In genomic region chr2:127305985-127306585, GRCh38 we compare ENCODE assay signal across 16 cellular contexts. TPM values are rescaled to one million over a fixed set of nuclear protein-coding genes. Genes with fewer than 3 reads are reported as not detected.
DNase-seq lines count a peak whose midpoint lies in the region; ATAC-seq and TF ChIP-seq lines count a peak whose summit lies in the region.
"Had no signal": no experiment of that assay in that cellular context is flagged by ENCODE, and none has a peak within 500 bp of the region (broad histone marks: within the 10 kb centered on the region; RNA-seq: fewer than 3 reads in every experiment).

No MANE protein-coding gene starts in this region.

- no peaks in the 10 kb centered on the region for H3K27me3 ChIP-seq in GM23248 (replicated peaks; ENCODE audit: insufficient read depth)
- H3K27me3 ChIP-seq in PC-9 (ENCODE audit: insufficient read depth, low read depth): no peaks in the 10 kb centered on the region
- H3K27me3 ChIP-seq: ovary, SJSA1 had no signal

- H3K36me3 ChIP-seq in GM23248 (ENCODE audit: low read depth) (peaks cover 16% of the 10 kb centered on the region), PC-9 (ENCODE audit: low read depth) (peaks cover 8% of the 10 kb centered on the region), mucosa of descending colon (ENCODE audit: low read depth) (peaks cover 8% of the 10 kb centered on the region)
- H3K36me3 ChIP-seq: ovary had no signal

- no peaks in the 10 kb centered on the region for H3K9me3 Mint-ChIP-seq in endothelial cell (ENCODE audit: unreplicated experiment)
- H3K9me3 Mint-ChIP-seq: activated naive CD4-positive, alpha-beta T cell treated with anti-CD3 and anti-CD28 coated beads, Interleukin-2, amount 50 U/mL, for 72 hours had no signal

- in situ Hi-C loops in GM23248 (cut with MboI): no loop called here

- H3K9ac ChIP-seq in GM23248: no peak overlapping the region
- H3K9ac ChIP-seq: KMS-11 had no signal

- peaks cover 3% of the 10 kb centered on the region for H3K36me3 Mint-ChIP-seq in endothelial cell (ENCODE audit: low read depth, unreplicated experiment)
- H3K36me3 Mint-ChIP-seq: activated naive CD4-positive, alpha-beta T cell treated with anti-CD3 and anti-CD28 coated beads, Interleukin-2, amount 50 U/mL, for 72 hours had no signal

- DNase-seq in SIG-M5 treated with dmso at 0.1 percent for 504 hours (lab: John Stamatoyannopoulos, UW; ENCODE audit: unreplicated experiment) (peak; percentile 63), SIG-M5 (lab: John Stamatoyannopoulos, UW) (no peak), GM23248 (peak; percentile 67), PC-9 (no peak), mucosa of descending colon (no peak), inferior parietal cortex (ENCODE audit: extremely low spot score) (no peak), endothelial cell (ENCODE audit: low spot score) (no peak)
- DNase-seq: 8988T, NCI-H2029, NCI-H69, ovary, substantia nigra had no signal

- no peaks in the 10 kb centered on the region for H3K79me2 ChIP-seq in GM23248 (ENCODE audit: insufficient read depth)
- no peaks in the 10 kb centered on the region for H3K79me2 ChIP-seq in PC-9 (ENCODE audit: low read depth)

- no peaks in the 10 kb centered on the region for H3K4me1 Mint-ChIP-seq in endothelial cell (ENCODE audit: unreplicated experiment)

- BruUV-seq in PC-9 (replicated peaks; lab: Mats Ljungman, UMichigan): TSS peak; percentile 9

- H3K4me3 ChIP-seq in GM23248 (no peak overlapping the region), PC-9 (no peak overlapping the region), mucosa of descending colon (no peak overlapping the region)
- H3K4me3 ChIP-seq: ovary, SJSA1 had no signal

- WGBS in GM23248 (ENCODE audit: low coverage in 1 of 2, low lambda C conversion rate in 2 of 2, missing lambda C conversion rate in 2 of 2), 2 experiments: 55 to 63% methylated on average over 4 of the region's 4 CpGs

- POLR2A ChIA-PET in PC-9 (lab: Charles Lee; ENCODE audit: unreplicated experiment): interaction anchor here (0.7 kb wide), 1 partner anchor 88 kb away, joined by 21 read pairs; no protein-coding TSS in a partner anchor

- CTCF ChIA-PET in PC-9 (lab: Charles Lee): interaction anchor here (0.6 kb wide), 1 partner anchor 99 kb away, joined by 4 read pairs; no protein-coding TSS in a partner anchor

- no peaks in the 10 kb centered on the region for H3K9me3 ChIP-seq in GM23248 (ENCODE audit: low read depth)
- H3K9me3 ChIP-seq in PC-9 (ENCODE audit: insufficient read depth, low read depth): no peaks in the 10 kb centered on the region
- H3K9me3 ChIP-seq in mucosa of descending colon: no peaks in the 10 kb centered on the region
- H3K9me3 ChIP-seq: ovary, SJSA1 had no signal

- intact Hi-C loops in PC-9 (cut with micrococcal nuclease; ENCODE audit: unreplicated experiment) (no loop called here), mucosa of descending colon (cut with DNase I, micrococcal nuclease) (no loop called here)

- H3K27ac ChIP-seq in GM23248 (peak overlapping the region; percentile 22; the same call in 1 of the 2 replicates), PC-9 (0 out of 2 replicates have a peak overlapping the region, but pooled peaks have one; percentile 0)
- H3K27ac ChIP-seq: KMS-11, ovary, SJSA1 had no signal

- TF ChIP-seq CTCF in PC-9 (conservative IDR thresholded peaks at IDR 0.05) (no peak), mucosa of descending colon (IDR thresholded peaks at IDR 0.05) (no peak), endothelial cell (IDR thresholded peaks at IDR 0.05; ENCODE audit: unreplicated experiment) (no peak)

- H2AFZ ChIP-seq in GM23248 (no peak overlapping the region), PC-9 (no peak overlapping the region)

- H3K4me1 ChIP-seq in GM23248 (ENCODE audit: insufficient read depth) (no peaks in the 10 kb centered on the region; the same call in 1 of the 2 replicates), PC-9 (replicated peaks; ENCODE audit: insufficient read depth) (no peaks in the 10 kb centered on the region), mucosa of descending colon (ENCODE audit: low read depth) (no peaks in the 10 kb centered on the region)
- H3K4me1 ChIP-seq: SJSA1 had no signal

- H3F3A ChIP-seq in GM23248 (ENCODE audit: insufficient read depth) (peaks cover 6% of the 10 kb centered on the region; the same call in 1 of the 2 replicates), PC-9 (ENCODE audit: insufficient read depth, low read depth) (no peaks in the 10 kb centered on the region)

- H3K27me3 Mint-ChIP-seq in endothelial cell (ENCODE audit: unreplicated experiment): no peaks in the 10 kb centered on the region

- no peak overlapping the region for H3K4me3 Mint-ChIP-seq in endothelial cell (ENCODE audit: unreplicated experiment)

- H3K27ac Mint-ChIP-seq in endothelial cell (ENCODE audit: unreplicated experiment): no peak overlapping the region
- H3K27ac Mint-ChIP-seq: activated naive CD4-positive, alpha-beta T cell treated with anti-CD3 and anti-CD28 coated beads, Interleukin-2, amount 50 U/mL, for 72 hours had no signal

- H3K9me2 ChIP-seq in GM23248 (ENCODE audit: insufficient read depth) (no peaks in the 10 kb centered on the region), PC-9 (ENCODE audit: insufficient read depth) (no peaks in the 10 kb centered on the region)

- no peaks in the 10 kb centered on the region for H4K20me1 ChIP-seq in GM23248 (ENCODE audit: insufficient read depth)
- no peaks in the 10 kb centered on the region for H4K20me1 ChIP-seq in PC-9 (ENCODE audit: insufficient read depth)

- H3K4me2 ChIP-seq in GM23248 (ENCODE audit: unreplicated experiment) (no peak overlapping the region), PC-9 (no peak overlapping the region)
- H3K4me2 ChIP-seq: KMS-11 had no signal

- ATAC-seq in mucosa of descending colon: peak; percentile 87
- no peak for ATAC-seq in HG02610 (IDR thresholded peaks at IDR 0.05; ENCODE audit: unreplicated experiment)
- ATAC-seq: activated naive CD4-positive, alpha-beta T cell treated with anti-CD3 and anti-CD28 coated beads, Interleukin-2, amount 50 U/mL, for 72 hours had no signal

RNA-seq across cellular contexts. Expression of gene ERCC3, which starts 12.1 kb away (rescaled TPM):
- 38.8 and 42.9 TPM in 2 replicates for total RNA-seq in GM23248 (2014; rRNA removed; shearing (Covaris generic))
- polyA plus RNA-seq in GM23248 (2016; fragmentation: Nextera tagmentation; extraction: Ambion mirVana): 37.5 and 41.8 TPM in 2 replicates
- total RNA-seq in PC-9 (2021) (70.3 and 73.2 TPM in 2 replicates), mucosa of descending colon (10 to 100 TPM; 26.7 to 35.7 (median 33.6) TPM), endothelial cell (ENCODE audit: unreplicated experiment) (45.1 TPM)

Comparison
In these comparisons a context has a peak if more than half of its experiments do, and no peak if none do; other contexts are left out.
1. DNase-seq: peak in SIG-M5 treated with dmso at 0.1 percent for 504 hours (single experiment) and GM23248 (single experiment); none in SIG-M5 (single experiment), PC-9 (0 of 2), mucosa of descending colon (0 of 3), inferior parietal cortex (single experiment) and endothelial cell (single experiment).